Comparison of ENCODE assay signal across 8 cellular contexts in genomic region chr3:17412950-17413530, GRCh38.
DNase-seq lines count a peak whose midpoint lies in the region; ATAC-seq and TF ChIP-seq lines count a peak whose summit lies in the region.

No MANE protein-coding gene starts in this region.

- DNase-seq in activated T-cell treated with anti-CD3 and anti-CD28 coated beads for 24 hours (ENCODE audit: low read depth), result peak; percentile 4
- DNase-seq in activated T-cell treated with anti-CD3 and anti-CD28 coated beads, Interleukin-2, amount 50 U/mL, for 48 hours, result no peak
- peak; percentile 61 for DNase-seq in HT-29 (ENCODE audit: low spot score)
- DNase-seq in cerebellum (ENCODE audit: low spot score), result peak; percentile 10
- no peak for DNase-seq in lower lobe of right lung

- H3K79me2 ChIP-seq in OCI-LY1 (ENCODE audit: insufficient read depth, low read length), result no peaks in the 10 kb centered on the region

- H3K4me1 ChIP-seq in OCI-LY1 (ENCODE audit: insufficient read depth, low read length, severe bottlenecking), result no peaks in the 10 kb centered on the region
- no peaks in the 10 kb centered on the region for H3K4me1 ChIP-seq in lower lobe of right lung

- ATAC-seq in GM21528 (IDR thresholded peaks at IDR 0.05; ENCODE audit: low FRiP score, unreplicated experiment) (peak; percentile 86), lower lobe of right lung (peak; percentile 66 to 74), HG03097 (IDR thresholded peaks at IDR 0.05; ENCODE audit: low FRiP score, unreplicated experiment) (no peak)

- no peak overlapping the region for H3K4me2 ChIP-seq in OCI-LY1 (ENCODE audit: low read length)

- no peaks in the 10 kb centered on the region for H3F3A ChIP-seq in OCI-LY1 (ENCODE audit: insufficient read depth, low read length)

- H3K9me3 ChIP-seq in OCI-LY1 (ENCODE audit: low read length), result no peaks in the 10 kb centered on the region
- H3K9me3 ChIP-seq in lower lobe of right lung, result no peaks in the 10 kb centered on the region

- peak; percentile 88 for TF ChIP-seq CTCF in OCI-LY1 (IDR thresholded peaks at IDR 0.05; ENCODE audit: low read length)
- TF ChIP-seq CTCF in lower lobe of right lung (IDR thresholded peaks at IDR 0.05), result peak; percentile 79

- no peaks in the 10 kb centered on the region for H3K27me3 ChIP-seq in OCI-LY1 (ENCODE audit: insufficient read depth, low read length)
- no peaks in the 10 kb centered on the region for H3K27me3 ChIP-seq in lower lobe of right lung (ENCODE audit: low read depth)

- no peaks in the 10 kb centered on the region for H4K20me1 ChIP-seq in OCI-LY1 (ENCODE audit: insufficient read depth, low read length)

- H3K4me3 ChIP-seq in OCI-LY1 (ENCODE audit: low read depth, low read length, poor library complexity, severe bottlenecking), result no peak overlapping the region
- no peak overlapping the region for H3K4me3 ChIP-seq in lower lobe of right lung

- H2AFZ ChIP-seq in OCI-LY1 (ENCODE audit: low read length), result no peak overlapping the region

- H3K9me2 ChIP-seq in OCI-LY1 (ENCODE audit: low read depth, low read length), result no peaks in the 10 kb centered on the region

- no peak overlapping the region for H3K9ac ChIP-seq in OCI-LY1 (ENCODE audit: low read length)

- no peaks in the 10 kb centered on the region for H3K36me3 ChIP-seq in OCI-LY1 (ENCODE audit: insufficient read depth, low read length)
- no peaks in the 10 kb centered on the region for H3K36me3 ChIP-seq in lower lobe of right lung

- intact Hi-C loops in lower lobe of right lung (cut with DNase I), result loop anchor here (5.0 kb wide), 2 partner anchors 156 to 811 kb away; no protein-coding TSS in a partner anchor

- H3K27ac ChIP-seq in OCI-LY1 (ENCODE audit: low read depth, low read length, poor library complexity, severe bottlenecking) (no peak overlapping the region), lower lobe of right lung (no peak overlapping the region)

Comparison
In these comparisons a context has a peak if more than half of its experiments do, and no peak if none do; other contexts are left out.
1. DNase-seq: peak in activated T-cell treated with anti-CD3 and anti-CD28 coated beads for 24 hours (single experiment), HT-29 (single experiment) and cerebellum (single experiment); none in activated T-cell treated with anti-CD3 and anti-CD28 coated beads, Interleukin-2, amount 50 U/mL, for 48 hours (0 of 2) and lower lobe of right lung (single experiment).